In genomic region chr7:96739609-96740008, GRCh38 we compare ENCODE assay signal across 24 cellular contexts.
"Had no signal": no experiment of that assay in that cellular context is flagged by ENCODE, and none has a peak within 500 bp of the region (broad histone marks: within the 10 kb centered on the region; RNA-seq: fewer than 3 reads in every experiment).

No MANE protein-coding gene starts in this region.

- H3K9me3 Mint-ChIP-seq: activated naive CD8-positive, alpha-beta T cell treated with anti-CD3 and anti-CD28 coated beads for 36 hours; activated T-cell treated with anti-CD3 and anti-CD28 coated beads, Interleukin-2, amount 50 U/mL, for 4 hours; activated T-helper 2 cell treated with anti-CD3 and anti-CD28 coated beads, Interferon-gamma antibody, Interleukin-2, Interleukin-4, amounts not matched to agents 10 μg/mL and 5 μg/mL and 100 μg/mL, durations not matched to agents 14 hours and 24 hours and 36 hours; central memory CD8-positive, alpha-beta T cell; effector memory CD8-positive, alpha-beta T cell; natural killer cell treated with Interleukin-12 subunit alpha and Interleukin-12 subunit beta and Interleukin-15 and Interleukin-18, amount 100 ng/mL, for 72 hours; type B pancreatic cell had no signal

- H3K9ac ChIP-seq: parathyroid adenoma had no signal

- H3K79me2 ChIP-seq: parathyroid adenoma had no signal

- H3K36me3 Mint-ChIP-seq: activated naive CD8-positive, alpha-beta T cell treated with anti-CD3 and anti-CD28 coated beads for 36 hours; natural killer cell treated with Interleukin-12 subunit alpha and Interleukin-12 subunit beta and Interleukin-15 and Interleukin-18, amount 100 ng/mL, for 72 hours; type B pancreatic cell had no signal

- DNase-seq: activated CD4-positive, alpha-beta T cell treated with anti-CD3 and anti-CD28 coated beads, Interleukin-2, amount 50 U/mL, for 4 hours; activated CD8-positive, alpha-beta memory T cell treated with anti-CD3 and anti-CD28 coated beads for 24 hours; activated CD8-positive, alpha-beta memory T cell treated with anti-CD3 and anti-CD28 coated beads, Interleukin-2, amount 50 U/mL, for 48 hours; activated naive CD4-positive, alpha-beta T cell; activated naive CD8-positive, alpha-beta T cell treated with anti-CD3 and anti-CD28 coated beads for 36 hours; activated T-cell treated with anti-CD3 and anti-CD28 coated beads, Interleukin-2, amount 50 U/mL, for 4 hours; colonic mucosa; dorsolateral prefrontal cortex; effector memory CD8-positive, alpha-beta T cell; glutamatergic neuron; hippocampal formation; nucleus accumbens; right cardiac atrium; stimulated activated CD4-positive, alpha-beta T cell treated with anti-CD3 and anti-CD28 coated beads, Interleukin-4, amount 100 ng/mL, for 24 hours; stimulated activated naive CD4-positive, alpha-beta T cell treated with Interleukin-2 at 50 U/mL for 16 hours had no signal

- H3K4me3 Mint-ChIP-seq: activated naive CD8-positive, alpha-beta T cell treated with anti-CD3 and anti-CD28 coated beads for 36 hours; activated T-cell treated with anti-CD3 and anti-CD28 coated beads, Interleukin-2, amount 50 U/mL, for 4 hours; central memory CD8-positive, alpha-beta T cell; effector memory CD8-positive, alpha-beta T cell; natural killer cell treated with Interleukin-12 subunit alpha and Interleukin-12 subunit beta and Interleukin-15 and Interleukin-18, amount 100 ng/mL, for 72 hours; type B pancreatic cell had no signal

- H3K4me3 ChIP-seq: breast epithelium, colonic mucosa, dorsolateral prefrontal cortex, esophagus muscularis mucosa, thoracic aorta, vagina had no signal

- H3K36me3 ChIP-seq: breast epithelium, colonic mucosa, esophagus muscularis mucosa, thoracic aorta, vagina had no signal

- H3K27me3 ChIP-seq: colonic mucosa, vagina had no signal

- H3K27ac ChIP-seq: breast epithelium, colonic mucosa, dorsolateral prefrontal cortex, esophagus muscularis mucosa, parathyroid adenoma, thoracic aorta, vagina had no signal

- ATAC-seq: activated T-cell treated with anti-CD3 and anti-CD28 coated beads, Interleukin-2, amount 50 U/mL, for 4 hours; effector memory CD8-positive, alpha-beta T cell; natural killer cell treated with Interleukin-12 subunit alpha and Interleukin-12 subunit beta and Interleukin-15 and Interleukin-18, amount 100 ng/mL, for 72 hours; right cardiac atrium had no signal

- H3K27ac Mint-ChIP-seq: activated naive CD8-positive, alpha-beta T cell treated with anti-CD3 and anti-CD28 coated beads for 36 hours; activated T-helper 2 cell treated with anti-CD3 and anti-CD28 coated beads, Interferon-gamma antibody, Interleukin-2, Interleukin-4, amounts not matched to agents 10 μg/mL and 5 μg/mL and 100 μg/mL, durations not matched to agents 14 hours and 24 hours and 36 hours; effector memory CD8-positive, alpha-beta T cell; natural killer cell treated with Interleukin-12 subunit alpha and Interleukin-12 subunit beta and Interleukin-15 and Interleukin-18, amount 100 ng/mL, for 72 hours; type B pancreatic cell had no signal

- H3K9me3 ChIP-seq: breast epithelium, colonic mucosa, esophagus muscularis mucosa, thoracic aorta, vagina had no signal

- H3K4me1 ChIP-seq: breast epithelium, colonic mucosa, esophagus muscularis mucosa, parathyroid adenoma, vagina had no signal

- H3K4me1 Mint-ChIP-seq: activated naive CD8-positive, alpha-beta T cell treated with anti-CD3 and anti-CD28 coated beads for 36 hours; central memory CD8-positive, alpha-beta T cell had no signal

- H2AFZ ChIP-seq: parathyroid adenoma had no signal
